Comparison of ENCODE assay signal across 8 cellular contexts in the genomic region with DNA sequence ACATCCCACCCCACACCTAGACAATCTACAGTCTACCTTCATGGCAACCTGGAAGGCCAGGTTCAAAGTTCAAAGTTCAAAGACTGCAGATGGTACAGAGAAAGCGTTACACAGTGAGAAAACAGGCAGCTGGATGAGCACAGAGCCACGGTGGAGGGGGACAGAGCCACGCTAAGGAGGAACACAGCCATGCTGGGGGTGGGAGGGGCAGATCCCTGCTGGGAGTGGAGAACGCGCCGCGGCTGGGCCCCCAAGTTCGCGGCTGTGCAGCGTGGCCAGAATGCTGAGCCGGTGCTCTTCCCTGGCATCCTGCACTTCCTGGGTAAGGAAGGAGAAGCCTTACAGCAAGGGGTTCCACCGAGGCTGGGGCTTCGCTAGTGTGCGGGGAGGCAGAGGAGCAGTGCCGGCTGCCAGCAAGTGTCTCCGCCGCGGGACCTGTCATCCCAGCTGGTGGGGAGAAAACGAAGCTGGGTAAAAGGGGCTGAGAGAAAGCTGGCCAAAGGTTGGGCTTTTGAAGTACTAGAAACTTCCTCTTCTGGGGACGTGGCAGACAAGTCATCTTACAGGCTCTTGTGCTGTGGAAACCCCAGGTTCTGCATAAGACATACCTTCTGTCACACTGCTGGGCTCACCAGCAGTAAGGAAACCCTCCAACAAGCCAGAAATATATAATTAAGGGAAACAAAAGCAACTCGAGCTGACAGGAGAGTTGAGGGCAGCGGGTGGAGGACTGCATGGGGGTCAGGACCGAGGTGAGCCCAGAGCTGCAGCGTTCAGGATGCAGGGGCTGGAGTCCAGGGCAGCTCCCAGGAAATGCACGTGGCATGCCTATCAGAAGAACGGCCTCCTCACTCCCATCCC.
DNase-seq lines count a peak whose midpoint lies in the region; ATAC-seq and TF ChIP-seq lines count a peak whose summit lies in the region.

No MANE protein-coding gene starts in this region.

- peak overlapping the region; percentile 74 for H3K4me3 Mint-ChIP-seq in T-helper 1 cell treated with Interleukin-12 subunit alpha and Interleukin-12 subunit beta and Interleukin-4 antibody, amounts not matched to agents 30 μg/mL and 1 μg/mL, for 36 hours

- H3K36me3 Mint-ChIP-seq in T-helper 1 cell treated with Interleukin-12 subunit alpha and Interleukin-12 subunit beta and Interleukin-4 antibody, amounts not matched to agents 30 μg/mL and 1 μg/mL, for 36 hours (ENCODE audit: low read depth) = peaks cover 20% of the 10 kb centered on the region

- no peaks in the 10 kb centered on the region for H3K9me3 ChIP-seq in testis

- no peaks in the 10 kb centered on the region for H3K36me3 ChIP-seq in testis (ENCODE audit: low read depth, missing control alignments)

- H3K27ac ChIP-seq in testis = peak overlapping the region in 1 of 2 donors; percentile 39

- H3K9me3 Mint-ChIP-seq in T-helper 1 cell treated with Interleukin-12 subunit alpha and Interleukin-12 subunit beta and Interleukin-4 antibody, amounts not matched to agents 30 μg/mL and 1 μg/mL, for 36 hours = no peaks in the 10 kb centered on the region

- peak overlapping the region; percentile 88 for H3K27ac Mint-ChIP-seq in T-helper 1 cell treated with Interleukin-12 subunit alpha and Interleukin-12 subunit beta and Interleukin-4 antibody, amounts not matched to agents 30 μg/mL and 1 μg/mL, for 36 hours

- peaks cover 14% of the 10 kb centered on the region for H3K4me1 ChIP-seq in testis

- no peaks in the 10 kb centered on the region for H3K27me3 ChIP-seq in testis

- H3K27me3 Mint-ChIP-seq in T-helper 1 cell treated with Interleukin-12 subunit alpha and Interleukin-12 subunit beta and Interleukin-4 antibody, amounts not matched to agents 30 μg/mL and 1 μg/mL, for 36 hours (ENCODE audit: low read depth) = peaks cover 5% of the 10 kb centered on the region

- ATAC-seq in GM19397 (IDR thresholded peaks at IDR 0.05; ENCODE audit: unreplicated experiment) (no peak), HG02852 (IDR thresholded peaks at IDR 0.05; ENCODE audit: unreplicated experiment) (no peak)

- TF ChIP-seq POLR2A in erythroblast (IDR thresholded peaks at IDR 0.05; ENCODE audit: low read length) (no peak), testis (IDR thresholded peaks at IDR 0.05) (no peak)

- DNase-seq in GM10266 (ENCODE audit: extremely low spot score) (peak; percentile 55), erythroblast (lab: John Stamatoyannopoulos, UW) (peak; percentile 28 to 37), posterior vena cava (ENCODE audit: low spot score) (peak; percentile 82), testis (no peak), cortex of kidney (lab: John Stamatoyannopoulos, UW) (no peak)

- WGBS in testis, 2 donors = 49 to 60% methylated on average over 26 of the region's 26 CpGs

- no peak overlapping the region for H3K4me3 ChIP-seq in testis

- H3K4me1 Mint-ChIP-seq in T-helper 1 cell treated with Interleukin-12 subunit alpha and Interleukin-12 subunit beta and Interleukin-4 antibody, amounts not matched to agents 30 μg/mL and 1 μg/mL, for 36 hours (ENCODE audit: low read depth) = peaks cover 52% of the 10 kb centered on the region

- TF ChIP-seq CTCF in GM10266 (IDR thresholded peaks at IDR 0.05; ENCODE audit: control insufficient read depth, insufficient read depth, low read depth, missing control alignments) = no peak
- TF ChIP-seq CTCF in testis (IDR thresholded peaks at IDR 0.05) = no peak

- intact Hi-C loops in posterior vena cava (cut with DNase I) (loop anchor here in 1 of 2 donors (10.0 kb wide), 1 partner anchor 150 kb away; no protein-coding TSS in a partner anchor), testis (cut with DNase I; ENCODE audit: low total_unique reads) (no loop called here)

Comparison
In these comparisons a context has a peak if more than half of its experiments do, and no peak if none do; other contexts are left out.
1. DNase-seq: peak in GM10266 (single experiment), erythroblast (2 of 2) and posterior vena cava (single experiment); none in testis (single experiment) and cortex of kidney (single experiment).